Comparison of ENCODE assay signal across 12 cellular contexts in the genomic region with DNA sequence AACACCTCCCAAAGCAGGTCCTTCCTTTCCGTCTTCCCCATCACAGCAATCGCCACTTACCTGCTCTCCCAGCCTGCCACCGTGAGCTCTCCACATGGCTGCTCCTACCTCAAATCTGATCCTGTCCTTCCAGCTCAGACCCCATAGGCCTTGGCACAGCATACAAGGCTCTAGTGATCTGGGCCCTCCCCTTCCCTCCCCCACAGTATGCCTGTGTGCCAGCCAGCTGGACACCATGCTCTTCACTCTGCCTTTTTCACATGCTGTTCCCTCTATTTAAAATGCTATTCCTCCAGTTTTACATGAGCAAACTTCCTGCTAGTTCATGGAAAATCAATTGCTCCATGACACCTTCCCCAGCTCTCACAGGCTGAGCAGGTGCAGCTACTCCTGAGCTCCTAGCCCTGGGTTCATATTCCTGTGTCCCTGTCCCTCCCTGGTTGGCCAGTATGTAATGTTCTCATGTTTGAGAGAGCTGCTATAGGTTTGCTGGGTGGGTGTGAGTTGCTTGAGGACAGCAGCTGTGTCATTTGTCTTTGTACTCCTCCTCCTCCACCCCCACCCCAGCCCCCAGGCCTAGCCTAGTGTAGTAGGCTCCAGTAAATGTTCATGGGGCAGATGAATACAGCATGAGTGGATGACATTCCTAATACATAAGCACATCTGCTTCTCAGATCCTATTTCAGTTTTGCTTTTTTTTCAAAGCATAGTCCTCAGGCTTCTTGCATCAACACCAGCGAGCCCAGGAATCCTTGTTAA. TPM values are rescaled to one million over a fixed set of nuclear protein-coding genes. Genes with fewer than 3 reads are reported as not detected.
A peak's percentile ranks its signal among the peaks of the same experiment; 100 is the strongest.
DNase-seq lines count a peak whose midpoint lies in the region; ATAC-seq and TF ChIP-seq lines count a peak whose summit lies in the region.
"Had no signal": no experiment of that assay in that cellular context is flagged by ENCODE, and none has a peak within 500 bp of the region (broad histone marks: within the 10 kb centered on the region; RNA-seq: fewer than 3 reads in every experiment).

No MANE protein-coding gene starts in this region.

- H3K36me3 ChIP-seq in stomach = peaks cover 3 to 60% (median 31%) of the 10 kb centered on the region in 4 donors
- H3K36me3 ChIP-seq: sigmoid colon had no signal

- H3K9me3 Mint-ChIP-seq in brain = no peaks in the 10 kb centered on the region
- H3K9me3 Mint-ChIP-seq in neural crest cell = no peaks in the 10 kb centered on the region
- H3K9me3 Mint-ChIP-seq: activated naive CD4-positive, alpha-beta T cell treated with anti-CD3 and anti-CD28 coated beads, Interleukin-2, amount 50 U/mL, for 72 hours had no signal

- H3K27me3 Mint-ChIP-seq in brain (peaks cover 21% of the 10 kb centered on the region), neural crest cell (ENCODE audit: low read depth) (peaks cover 3% of the 10 kb centered on the region)

- no peaks in the 10 kb centered on the region for H3K9me3 ChIP-seq in stomach
- H3K9me3 ChIP-seq: sigmoid colon, testis had no signal

- 86 to 95% (median 88%) methylated on average over 4 of the region's 4 CpGs for WGBS in stomach, 5 donors

- no peak for TF ChIP-seq EP300 in stomach (IDR thresholded peaks at IDR 0.05)

- intact Hi-C loops in stomach (cut with DNase I; ENCODE audit: low total_unique reads) = no loop called here

- H3K4me1 ChIP-seq in stomach = peaks cover 0 to 11% (median 4%) of the 10 kb centered on the region in 4 donors
- H3K4me1 ChIP-seq: testis had no signal

- H3K27ac ChIP-seq in stomach = no peak overlapping the region
- H3K27ac ChIP-seq: testis had no signal

- CTCF ChIA-PET in HEK293T (lab: Yijun Ruan, JAX) = interaction anchor here (1.1 kb wide), 1 partner anchor 25 kb away, joined by 3 read pairs; no protein-coding TSS in a partner anchor

- peak overlapping the region in 2 of 5 experiments; percentile 64 to 72 for H3K4me3 Mint-ChIP-seq in brain
- H3K4me3 Mint-ChIP-seq in neural crest cell = no peak overlapping the region

- DNase-seq in DMS153 treated with DMSO at 0.1 percent for 48 hours (lab: John Stamatoyannopoulos, UW; ENCODE audit: unreplicated experiment) = peak; percentile 75
- DNase-seq in NCI-H187 treated with DMSO at 0.1 percent for 48 hours (lab: John Stamatoyannopoulos, UW) = peak; percentile 76
- DNase-seq in neural crest cell (ENCODE audit: low read depth, low spot score) = no peak
- DNase-seq in stomach = no peak
- DNase-seq in GM10266 (ENCODE audit: extremely low spot score) = no peak
- DNase-seq in HEK293T (ENCODE audit: extremely low spot score) = no peak
- DNase-seq: head of caudate nucleus, sigmoid colon, testis had no signal

- H3K4me1 Mint-ChIP-seq in brain (peaks cover 39% of the 10 kb centered on the region), neural crest cell (no peaks in the 10 kb centered on the region)

- H3K4me3 ChIP-seq in stomach = no peak overlapping the region
- H3K4me3 ChIP-seq: sigmoid colon, testis had no signal

- no peak for ATAC-seq in HG02588 (IDR thresholded peaks at IDR 0.05; ENCODE audit: unreplicated experiment)
- ATAC-seq: activated naive CD4-positive, alpha-beta T cell treated with anti-CD3 and anti-CD28 coated beads, Interleukin-2, amount 50 U/mL, for 72 hours had no signal

- no peak for TF ChIP-seq CTCF in brain (conservative IDR thresholded peaks at IDR 0.05)
- no peak for TF ChIP-seq CTCF in neural crest cell (conservative IDR thresholded peaks at IDR 0.05)
- no peak for TF ChIP-seq CTCF in stomach (IDR thresholded peaks at IDR 0.05)
- no peak for TF ChIP-seq CTCF in GM10266 (IDR thresholded peaks at IDR 0.05; ENCODE audit: control insufficient read depth, insufficient read depth, low read depth, missing control alignments)

- H3K36me3 Mint-ChIP-seq in brain (no peaks in the 10 kb centered on the region), neural crest cell (ENCODE audit: low read depth) (no peaks in the 10 kb centered on the region)
- H3K36me3 Mint-ChIP-seq: activated naive CD4-positive, alpha-beta T cell treated with anti-CD3 and anti-CD28 coated beads, Interleukin-2, amount 50 U/mL, for 72 hours had no signal

- TF ChIP-seq POLR2A in stomach (IDR thresholded peaks at IDR 0.05) = no peak

- H3K27me3 ChIP-seq in stomach = peaks cover 0 to 29% (median 0%) of the 10 kb centered on the region in 3 donors
- H3K27me3 ChIP-seq: testis had no signal

- POLR2A ChIA-PET in HEK293T (lab: Yijun Ruan, JAX) = no interaction called here

- H3K27ac Mint-ChIP-seq in brain (peak overlapping the region in 3 of 5 experiments; percentile 31 to 92 (median 73)), neural crest cell (ENCODE audit: unreplicated experiment) (peak overlapping the region; percentile 45)

TF ChIP-seq in HEK293T, 16 proteins besides CTCF, POLR2A, EP300 and RAD21:
- TF ChIP-seq HDGF (IDR thresholded peaks at IDR 0.05; ENCODE audit: borderline replicate concordance) = no peak
- TF ChIP-seq ARNT (IDR thresholded peaks at IDR 0.05) = no peak
- TF ChIP-seq SUZ12 (IDR thresholded peaks at IDR 0.05) = no peak
- no peak for TF ChIP-seq TARDBP (IDR thresholded peaks at IDR 0.05)
- TF ChIP-seq BHLHE40 (IDR thresholded peaks at IDR 0.05; ENCODE audit: borderline replicate concordance) = no peak

RNA-seq across cellular contexts. Expression of a gene that starts 6.3 kb away (rescaled TPM):
- polyA plus RNA-seq in brain (ENCODE audit: insufficient read depth, low read depth, low replicate concordance) (11.5 TPM), stomach (10 to 100 TPM in 1 of 3 donors, 1 to 10 TPM in 2; 6.4 to 12.0 (median 7.0) TPM)
- total RNA-seq in neural crest cell (not detected in 2 replicates), stomach (1 to 10 TPM in 1 of 5 donors, not detected in 4; 1.5 TPM)
- total RNA-seq: activated naive CD4-positive, alpha-beta T cell treated with anti-CD3 and anti-CD28 coated beads, Interleukin-2, amount 50 U/mL, for 72 hours had no signal

RNA-seq across cellular contexts. Expression of a gene that starts 15.3 kb away (rescaled TPM):
- polyA plus RNA-seq in brain (ENCODE audit: insufficient read depth, low read depth, low replicate concordance) = 5.7 TPM
- not detected in 2 replicates for total RNA-seq in neural crest cell
- total RNA-seq in stomach = 100 to 1,000 TPM in 1 of 5 donors, 10 to 100 TPM in 4; 23.7 to 151 (median 46.6) TPM
- polyA plus RNA-seq in stomach = 10 to 100 TPM; 50.4 to 74.4 (median 51.4) TPM
- total RNA-seq: activated naive CD4-positive, alpha-beta T cell treated with anti-CD3 and anti-CD28 coated beads, Interleukin-2, amount 50 U/mL, for 72 hours; sigmoid colon had no signal

RNA-seq across cellular contexts. Expression of a gene that starts 37.7 kb away (rescaled TPM):
- not detected for polyA plus RNA-seq in brain (ENCODE audit: insufficient read depth, low read depth, low replicate concordance)
- total RNA-seq in neural crest cell = 0.30 and 0.93 TPM in 2 replicates
- total RNA-seq in stomach = not detected
- 1 to 10 TPM in 1 of 3 donors, under 1 TPM in 1, not detected in 1; 0.33 to 6.1 TPM for polyA plus RNA-seq in stomach
- total RNA-seq: activated naive CD4-positive, alpha-beta T cell treated with anti-CD3 and anti-CD28 coated beads, Interleukin-2, amount 50 U/mL, for 72 hours; sigmoid colon had no signal

Comparison
In these comparisons a context has a peak if more than half of its experiments do, and no peak if none do; other contexts are left out.
1. DNase-seq: peak in DMS153 treated with DMSO at 0.1 percent for 48 hours (single experiment) and NCI-H187 treated with DMSO at 0.1 percent for 48 hours (single experiment); none in neural crest cell (single experiment), stomach (single experiment), GM10266 (single experiment) and HEK293T (single experiment).
2. RNA of a gene that starts 15.3 kb away (total RNA-seq): 23.7 to 151 TPM in stomach; not detected in neural crest cell; every median in the first group is over 10 times any median in the second.